9 cellular contexts compared by ENCODE assay signal in genomic region chr20:62685781-62686555, GRCh38. TPM values are rescaled to one million over a fixed set of nuclear protein-coding genes. Genes with fewer than 3 reads are reported as not detected.
DNase-seq lines count a peak whose midpoint lies in the region; ATAC-seq and TF ChIP-seq lines count a peak whose summit lies in the region.
"Had no signal": no experiment of that assay in that cellular context is flagged by ENCODE, and none has a peak within 500 bp of the region (broad histone marks: within the 10 kb centered on the region; RNA-seq: fewer than 3 reads in every experiment).

No MANE protein-coding gene starts in this region.

- no peaks in the 10 kb centered on the region for H3K36me3 ChIP-seq in right atrium auricular region
- H3K36me3 ChIP-seq: cardiac muscle cell had no signal

- no peaks in the 10 kb centered on the region for H3K36me3 Mint-ChIP-seq in HFFc6 (ENCODE audit: low read depth)

- no peak for TF ChIP-seq POLR2A in GM18505 (IDR thresholded peaks at IDR 0.05; ENCODE audit: borderline replicate concordance, extremely low read depth, insufficient read depth, insufficient read length)

- no peak for ATAC-seq in GM19035 (IDR thresholded peaks at IDR 0.05; ENCODE audit: unreplicated experiment)
- ATAC-seq in GM18505 (IDR thresholded peaks at IDR 0.05; ENCODE audit: unreplicated experiment) = no peak

- H3K27me3 Mint-ChIP-seq in HFFc6 (ENCODE audit: insufficient read depth) = peaks cover 20% of the 10 kb centered on the region

- no peaks in the 10 kb centered on the region for H3K27me3 ChIP-seq in right atrium auricular region
- H3K27me3 ChIP-seq: cardiac muscle cell had no signal

- no peak for TF ChIP-seq CTCF in RWPE1 (conservative IDR thresholded peaks at IDR 0.05; ENCODE audit: low read depth)
- no peak for TF ChIP-seq CTCF in right atrium auricular region (IDR thresholded peaks at IDR 0.05)
- no peak for TF ChIP-seq CTCF in HFFc6 (IDR thresholded peaks at IDR 0.05)

- H3K9me3 ChIP-seq in right atrium auricular region = no peaks in the 10 kb centered on the region

- H3K27ac ChIP-seq in RWPE1 (peak overlapping the region; percentile 4; the same call in 1 of the 2 replicates), right atrium auricular region (no peak overlapping the region)
- H3K27ac ChIP-seq: cardiac muscle cell had no signal

- no peaks in the 10 kb centered on the region for H3K4me1 Mint-ChIP-seq in HFFc6 (ENCODE audit: low read depth)

- no peak overlapping the region for H3K27ac Mint-ChIP-seq in HFFc6

- no peak overlapping the region for H3K4me3 ChIP-seq in right atrium auricular region
- H3K4me3 ChIP-seq: cardiac muscle cell had no signal

- DNase-seq in Ammon's horn (ENCODE audit: low spot score) (peak; percentile 67), NCI-H1092 (lab: John Stamatoyannopoulos, UW) (peak; percentile 76), RWPE1 (ENCODE audit: low spot score) (no peak), right atrium auricular region (ENCODE audit: low spot score) (peak; percentile 70), HEK293T (ENCODE audit: extremely low spot score) (no peak), HFFc6 (no peak)

- peaks cover 3% of the 10 kb centered on the region; the same call in 1 of the 2 replicates for H3K9me3 Mint-ChIP-seq in HFFc6

- H3K4me1 ChIP-seq in right atrium auricular region = peaks cover 0 to 11% of the 10 kb centered on the region in 2 donors

- CTCF ChIA-PET in RWPE1 (lab: Yijun Ruan, JAX) (interaction anchor here (0.7 to 1.8 kb wide), 8 partner anchors 13 to 186 kb away, joined by 3 to 10 read pairs (median 4); no protein-coding TSS in a partner anchor), HEK293T (lab: Yijun Ruan, JAX) (interaction anchor here (0.6 to 1.3 kb wide), 3 partner anchors 12 to 137 kb away, joined by 3 to 4 read pairs (median 4); no protein-coding TSS in a partner anchor)

- H3K4me3 Mint-ChIP-seq in HFFc6 = no peak overlapping the region

- POLR2A ChIA-PET in RWPE1 (lab: Yijun Ruan, JAX; ENCODE audit: low non-redundant PET) (interaction anchor here (0.5 to 1.1 kb wide), 3 partner anchors 108 to 270 kb away, joined by 3 read pairs; no protein-coding TSS in a partner anchor), HEK293T (lab: Yijun Ruan, JAX) (interaction anchor here (1.1 to 1.2 kb wide), 3 partner anchors 44 to 110 kb away, joined by 5 to 6 read pairs (median 5); partner anchors contain the start of genes MRGBP and SLCO4A1)

TF ChIP-seq in HEK293T, 16 proteins besides CTCF, POLR2A, EP300 and RAD21:
- TF ChIP-seq TARDBP (IDR thresholded peaks at IDR 0.05) (no peak), PKNOX1 (IDR thresholded peaks at IDR 0.05) (no peak), LEF1 (IDR thresholded peaks at IDR 0.05; ENCODE audit: borderline replicate concordance) (no peak), FOXA1 (IDR thresholded peaks at IDR 0.05) (no peak), SP1 (IDR thresholded peaks at IDR 0.05) (no peak), HDGF (IDR thresholded peaks at IDR 0.05; ENCODE audit: borderline replicate concordance) (no peak), BHLHE40 (IDR thresholded peaks at IDR 0.05; ENCODE audit: borderline replicate concordance) (no peak), FOXM1 (IDR thresholded peaks at IDR 0.05; ENCODE audit: borderline replicate concordance) (no peak), ARNT (IDR thresholded peaks at IDR 0.05) (no peak), CTBP1 (IDR thresholded peaks at IDR 0.05; ENCODE audit: borderline replicate concordance) (no peak), FOXK2 (IDR thresholded peaks at IDR 0.05) (no peak), L3MBTL2 (conservative IDR thresholded peaks at IDR 0.05) (no peak), NFRKB (IDR thresholded peaks at IDR 0.05) (no peak), ELF4 (IDR thresholded peaks at IDR 0.05) (no peak), SUZ12 (IDR thresholded peaks at IDR 0.05) (no peak), ZNF384 (IDR thresholded peaks at IDR 0.05) (no peak)
TF ChIP-seq in HEK293T: peak in this region for 0.

RNA-seq across cellular contexts. Expression of gene NTSR1, which starts 22.7 kb away (rescaled TPM):
- total RNA-seq in right atrium auricular region = under 1 TPM in 1 of 2 donors, not detected in 1; 0.43 TPM
- 1 to 10 TPM; 3.1 to 6.5 (median 5.6) TPM for total RNA-seq in HFFc6 (2021; fragmentation: NEBNext Ultra II Directional; extraction: Animal tissue kit (Norgen Biotek cat#: 25700))

RNA-seq across cellular contexts. Expression of gene SLCO4A1, which starts 43.7 kb away (rescaled TPM):
- total RNA-seq in right atrium auricular region = 10 to 100 TPM; 13.4 to 19.8 TPM
- 1 to 10 TPM; 2.7 to 6.5 (median 3.4) TPM for total RNA-seq in HFFc6 (2021; fragmentation: NEBNext Ultra II Directional; extraction: Animal tissue kit (Norgen Biotek cat#: 25700))

Comparison
In these comparisons a context has a peak if more than half of its experiments do, and no peak if none do; other contexts are left out.
1. DNase-seq: peak in Ammon's horn (single experiment), NCI-H1092 (single experiment) and right atrium auricular region (single experiment); none in RWPE1 (single experiment), HEK293T (single experiment) and HFFc6 (single experiment).